Comparison of ENCODE assay signal across 1 cellular context in the genomic region with DNA sequence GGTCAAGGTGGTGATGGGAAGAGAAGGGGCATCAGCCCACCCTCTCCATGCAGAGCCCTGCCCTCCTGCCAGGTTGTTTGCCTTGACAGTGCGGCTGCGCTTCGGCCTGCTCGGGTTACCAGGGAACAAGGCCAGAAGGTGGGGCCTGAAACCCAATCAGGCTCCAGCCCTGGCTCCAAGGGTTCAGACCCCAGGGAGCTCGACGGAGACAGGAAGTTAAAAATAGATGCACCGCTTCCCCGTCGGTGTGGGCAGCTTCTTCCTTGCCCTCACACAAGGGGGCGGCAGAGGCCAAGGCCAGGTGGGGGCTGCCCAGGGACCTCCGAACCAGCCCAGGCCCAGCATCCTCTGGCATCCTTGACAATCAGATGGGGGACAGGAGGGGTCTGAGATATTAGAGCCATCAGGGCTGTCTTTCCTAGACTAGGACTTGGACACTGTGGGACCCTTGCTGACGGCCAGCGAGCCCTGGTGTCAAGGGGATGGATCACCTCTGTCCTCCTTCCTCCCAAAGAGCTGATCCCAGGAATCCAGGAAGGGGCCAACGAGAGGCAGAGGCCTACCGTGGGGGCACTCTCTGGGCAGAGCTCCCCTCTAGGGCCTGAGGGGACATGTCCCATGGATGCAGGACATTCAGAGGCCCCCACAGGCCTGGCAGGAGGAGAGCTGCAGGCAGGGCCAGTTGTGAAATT.
TF ChIP-seq lines count a peak whose summit lies in the region.

No MANE protein-coding gene starts in this region.

TF ChIP-seq in HepG2, 621 proteins besides CTCF, POLR2A, EP300 and RAD21 (continued from another document and continues in another):
- TF ChIP-seq ZNF589 (CRISPR knock-in tag; conservative IDR thresholded peaks at IDR 0.05), result no peak
- TF ChIP-seq, protein P1, sequence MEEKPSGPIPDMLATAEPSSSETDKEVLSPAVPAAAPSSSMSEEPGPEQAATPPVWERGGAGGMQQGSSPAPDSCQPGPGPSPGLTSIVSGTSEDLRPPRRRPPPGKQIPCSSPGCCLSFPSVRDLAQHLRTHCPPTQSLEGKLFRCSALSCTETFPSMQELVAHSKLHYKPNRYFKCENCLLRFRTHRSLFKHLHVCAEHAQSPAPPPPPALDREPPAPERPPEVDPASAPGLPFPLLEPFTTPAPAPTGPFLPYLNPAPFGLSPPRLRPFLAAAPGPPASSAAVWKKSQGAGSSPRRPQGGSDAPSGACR (CRISPR knock-in tag; IDR thresholded peaks at IDR 0.05), result no peak; the same call in 1 of the 2 replicates
- TF ChIP-seq MIER3 (CRISPR knock-in tag; IDR thresholded peaks at IDR 0.05; ENCODE audit: borderline replicate concordance), result no peak; the same call in 1 of the 2 replicates
- TF ChIP-seq ZC3H13 (CRISPR knock-in tag; IDR thresholded peaks at IDR 0.05), result no peak
- TF ChIP-seq BRCA1 (CRISPR knock-in tag; IDR thresholded peaks at IDR 0.05), result 0 out of 2 replicates have a peak, but pooled peaks have one; percentile 38
- TF ChIP-seq ZNF510 (CRISPR knock-in tag; IDR thresholded peaks at IDR 0.05; ENCODE audit: low read depth), result no peak
- no peak for TF ChIP-seq DMAP1 (CRISPR knock-in tag; IDR thresholded peaks at IDR 0.05)
- TF ChIP-seq SP140L (CRISPR knock-in tag; IDR thresholded peaks at IDR 0.05; ENCODE audit: borderline replicate concordance), result no peak
- TF ChIP-seq, protein P2, sequence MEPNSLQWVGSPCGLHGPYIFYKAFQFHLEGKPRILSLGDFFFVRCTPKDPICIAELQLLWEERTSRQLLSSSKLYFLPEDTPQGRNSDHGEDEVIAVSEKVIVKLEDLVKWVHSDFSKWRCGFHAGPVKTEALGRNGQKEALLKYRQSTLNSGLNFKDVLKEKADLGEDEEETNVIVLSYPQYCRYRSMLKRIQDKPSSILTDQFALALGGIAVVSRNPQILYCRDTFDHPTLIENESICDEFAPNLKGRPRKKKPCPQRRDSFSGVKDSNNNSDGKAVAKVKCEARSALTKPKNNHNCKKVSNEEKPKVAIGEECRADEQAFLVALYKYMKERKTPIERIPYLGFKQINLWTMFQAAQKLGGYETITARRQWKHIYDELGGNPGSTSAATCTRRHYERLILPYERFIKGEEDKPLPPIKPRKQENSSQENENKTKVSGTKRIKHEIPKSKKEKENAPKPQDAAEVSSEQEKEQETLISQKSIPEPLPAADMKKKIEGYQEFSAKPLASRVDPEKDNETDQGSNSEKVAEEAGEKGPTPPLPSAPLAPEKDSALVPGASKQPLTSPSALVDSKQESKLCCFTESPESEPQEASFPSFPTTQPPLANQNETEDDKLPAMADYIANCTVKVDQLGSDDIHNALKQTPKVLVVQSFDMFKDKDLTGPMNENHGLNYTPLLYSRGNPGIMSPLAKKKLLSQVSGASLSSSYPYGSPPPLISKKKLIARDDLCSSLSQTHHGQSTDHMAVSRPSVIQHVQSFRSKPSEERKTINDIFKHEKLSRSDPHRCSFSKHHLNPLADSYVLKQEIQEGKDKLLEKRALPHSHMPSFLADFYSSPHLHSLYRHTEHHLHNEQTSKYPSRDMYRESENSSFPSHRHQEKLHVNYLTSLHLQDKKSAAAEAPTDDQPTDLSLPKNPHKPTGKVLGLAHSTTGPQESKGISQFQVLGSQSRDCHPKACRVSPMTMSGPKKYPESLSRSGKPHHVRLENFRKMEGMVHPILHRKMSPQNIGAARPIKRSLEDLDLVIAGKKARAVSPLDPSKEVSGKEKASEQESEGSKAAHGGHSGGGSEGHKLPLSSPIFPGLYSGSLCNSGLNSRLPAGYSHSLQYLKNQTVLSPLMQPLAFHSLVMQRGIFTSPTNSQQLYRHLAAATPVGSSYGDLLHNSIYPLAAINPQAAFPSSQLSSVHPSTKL (CRISPR knock-in tag; IDR thresholded peaks at IDR 0.05), result no peak; the same call in 1 of the 2 replicates
- TF ChIP-seq, protein P3, sequence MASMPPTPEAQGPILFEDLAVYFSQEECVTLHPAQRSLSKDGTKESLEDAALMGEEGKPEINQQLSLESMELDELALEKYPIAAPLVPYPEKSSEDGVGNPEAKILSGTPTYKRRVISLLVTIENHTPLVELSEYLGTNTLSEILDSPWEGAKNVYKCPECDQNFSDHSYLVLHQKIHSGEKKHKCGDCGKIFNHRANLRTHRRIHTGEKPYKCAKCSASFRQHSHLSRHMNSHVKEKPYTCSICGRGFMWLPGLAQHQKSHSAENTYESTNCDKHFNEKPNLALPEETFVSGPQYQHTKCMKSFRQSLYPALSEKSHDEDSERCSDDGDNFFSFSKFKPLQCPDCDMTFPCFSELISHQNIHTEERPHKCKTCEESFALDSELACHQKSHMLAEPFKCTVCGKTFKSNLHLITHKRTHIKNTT (CRISPR knock-in tag; IDR thresholded peaks at IDR 0.05), result no peak
- TF ChIP-seq, protein P4, sequence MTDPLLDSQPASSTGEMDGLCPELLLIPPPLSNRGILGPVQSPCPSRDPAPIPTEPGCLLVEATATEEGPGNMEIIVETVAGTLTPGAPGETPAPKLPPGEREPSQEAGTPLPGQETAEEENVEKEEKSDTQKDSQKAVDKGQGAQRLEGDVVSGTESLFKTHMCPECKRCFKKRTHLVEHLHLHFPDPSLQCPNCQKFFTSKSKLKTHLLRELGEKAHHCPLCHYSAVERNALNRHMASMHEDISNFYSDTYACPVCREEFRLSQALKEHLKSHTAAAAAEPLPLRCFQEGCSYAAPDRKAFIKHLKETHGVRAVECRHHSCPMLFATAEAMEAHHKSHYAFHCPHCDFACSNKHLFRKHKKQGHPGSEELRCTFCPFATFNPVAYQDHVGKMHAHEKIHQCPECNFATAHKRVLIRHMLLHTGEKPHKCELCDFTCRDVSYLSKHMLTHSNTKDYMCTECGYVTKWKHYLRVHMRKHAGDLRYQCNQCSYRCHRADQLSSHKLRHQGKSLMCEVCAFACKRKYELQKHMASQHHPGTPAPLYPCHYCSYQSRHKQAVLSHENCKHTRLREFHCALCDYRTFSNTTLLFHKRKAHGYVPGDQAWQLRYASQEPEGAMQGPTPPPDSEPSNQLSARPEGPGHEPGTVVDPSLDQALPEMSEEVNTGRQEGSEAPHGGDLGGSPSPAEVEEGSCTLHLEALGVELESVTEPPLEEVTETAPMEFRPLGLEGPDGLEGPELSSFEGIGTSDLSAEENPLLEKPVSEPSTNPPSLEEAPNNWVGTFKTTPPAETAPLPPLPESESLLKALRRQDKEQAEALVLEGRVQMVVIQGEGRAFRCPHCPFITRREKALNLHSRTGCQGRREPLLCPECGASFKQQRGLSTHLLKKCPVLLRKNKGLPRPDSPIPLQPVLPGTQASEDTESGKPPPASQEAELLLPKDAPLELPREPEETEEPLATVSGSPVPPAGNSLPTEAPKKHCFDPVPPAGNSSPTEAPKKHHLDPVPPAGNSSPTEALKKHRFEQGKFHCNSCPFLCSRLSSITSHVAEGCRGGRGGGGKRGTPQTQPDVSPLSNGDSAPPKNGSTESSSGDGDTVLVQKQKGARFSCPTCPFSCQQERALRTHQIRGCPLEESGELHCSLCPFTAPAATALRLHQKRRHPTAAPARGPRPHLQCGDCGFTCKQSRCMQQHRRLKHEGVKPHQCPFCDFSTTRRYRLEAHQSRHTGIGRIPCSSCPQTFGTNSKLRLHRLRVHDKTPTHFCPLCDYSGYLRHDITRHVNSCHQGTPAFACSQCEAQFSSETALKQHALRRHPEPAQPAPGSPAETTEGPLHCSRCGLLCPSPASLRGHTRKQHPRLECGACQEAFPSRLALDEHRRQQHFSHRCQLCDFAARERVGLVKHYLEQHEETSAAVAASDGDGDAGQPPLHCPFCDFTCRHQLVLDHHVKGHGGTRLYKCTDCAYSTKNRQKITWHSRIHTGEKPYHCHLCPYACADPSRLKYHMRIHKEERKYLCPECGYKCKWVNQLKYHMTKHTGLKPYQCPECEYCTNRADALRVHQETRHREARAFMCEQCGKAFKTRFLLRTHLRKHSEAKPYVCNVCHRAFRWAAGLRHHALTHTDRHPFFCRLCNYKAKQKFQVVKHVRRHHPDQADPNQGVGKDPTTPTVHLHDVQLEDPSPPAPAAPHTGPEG (CRISPR knock-in tag; IDR thresholded peaks at IDR 0.05), result no peak
- no peak for TF ChIP-seq ARID2 (CRISPR knock-in tag; IDR thresholded peaks at IDR 0.05; ENCODE audit: borderline replicate concordance)
- no peak for TF ChIP-seq PHF8 (CRISPR knock-in tag; IDR thresholded peaks at IDR 0.05)
- TF ChIP-seq, protein P5, sequence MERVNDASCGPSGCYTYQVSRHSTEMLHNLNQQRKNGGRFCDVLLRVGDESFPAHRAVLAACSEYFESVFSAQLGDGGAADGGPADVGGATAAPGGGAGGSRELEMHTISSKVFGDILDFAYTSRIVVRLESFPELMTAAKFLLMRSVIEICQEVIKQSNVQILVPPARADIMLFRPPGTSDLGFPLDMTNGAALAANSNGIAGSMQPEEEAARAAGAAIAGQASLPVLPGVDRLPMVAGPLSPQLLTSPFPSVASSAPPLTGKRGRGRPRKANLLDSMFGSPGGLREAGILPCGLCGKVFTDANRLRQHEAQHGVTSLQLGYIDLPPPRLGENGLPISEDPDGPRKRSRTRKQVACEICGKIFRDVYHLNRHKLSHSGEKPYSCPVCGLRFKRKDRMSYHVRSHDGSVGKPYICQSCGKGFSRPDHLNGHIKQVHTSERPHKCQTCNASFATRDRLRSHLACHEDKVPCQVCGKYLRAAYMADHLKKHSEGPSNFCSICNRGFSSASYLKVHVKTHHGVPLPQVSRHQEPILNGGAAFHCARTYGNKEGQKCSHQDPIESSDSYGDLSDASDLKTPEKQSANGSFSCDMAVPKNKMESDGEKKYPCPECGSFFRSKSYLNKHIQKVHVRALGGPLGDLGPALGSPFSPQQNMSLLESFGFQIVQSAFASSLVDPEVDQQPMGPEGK (CRISPR knock-in tag; IDR thresholded peaks at IDR 0.05), result peak; percentile 89
- no peak for TF ChIP-seq ZNF678 (CRISPR knock-in tag; IDR thresholded peaks at IDR 0.05)
- no peak for TF ChIP-seq TEAD2 (CRISPR knock-in tag; IDR thresholded peaks at IDR 0.05)
- TF ChIP-seq HNRNPK (IDR thresholded peaks at IDR 0.05; ENCODE audit: low read depth, low read length, poor library complexity, severe bottlenecking), result no peak
- TF ChIP-seq, protein P6, sequence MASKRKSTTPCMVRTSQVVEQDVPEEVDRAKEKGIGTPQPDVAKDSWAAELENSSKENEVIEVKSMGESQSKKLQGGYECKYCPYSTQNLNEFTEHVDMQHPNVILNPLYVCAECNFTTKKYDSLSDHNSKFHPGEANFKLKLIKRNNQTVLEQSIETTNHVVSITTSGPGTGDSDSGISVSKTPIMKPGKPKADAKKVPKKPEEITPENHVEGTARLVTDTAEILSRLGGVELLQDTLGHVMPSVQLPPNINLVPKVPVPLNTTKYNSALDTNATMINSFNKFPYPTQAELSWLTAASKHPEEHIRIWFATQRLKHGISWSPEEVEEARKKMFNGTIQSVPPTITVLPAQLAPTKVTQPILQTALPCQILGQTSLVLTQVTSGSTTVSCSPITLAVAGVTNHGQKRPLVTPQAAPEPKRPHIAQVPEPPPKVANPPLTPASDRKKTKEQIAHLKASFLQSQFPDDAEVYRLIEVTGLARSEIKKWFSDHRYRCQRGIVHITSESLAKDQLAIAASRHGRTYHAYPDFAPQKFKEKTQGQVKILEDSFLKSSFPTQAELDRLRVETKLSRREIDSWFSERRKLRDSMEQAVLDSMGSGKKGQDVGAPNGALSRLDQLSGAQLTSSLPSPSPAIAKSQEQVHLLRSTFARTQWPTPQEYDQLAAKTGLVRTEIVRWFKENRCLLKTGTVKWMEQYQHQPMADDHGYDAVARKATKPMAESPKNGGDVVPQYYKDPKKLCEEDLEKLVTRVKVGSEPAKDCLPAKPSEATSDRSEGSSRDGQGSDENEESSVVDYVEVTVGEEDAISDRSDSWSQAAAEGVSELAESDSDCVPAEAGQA (IDR thresholded peaks at IDR 0.05; ENCODE audit: low read depth), result peak; percentile 29; the same call in 1 of the 2 replicates
- TF ChIP-seq, protein P6 (CRISPR knock-in tag; IDR thresholded peaks at IDR 0.05; ENCODE audit: borderline replicate concordance), result no peak
- peak; percentile 44 for TF ChIP-seq HDAC1 (CRISPR knock-in tag; IDR thresholded peaks at IDR 0.05)
- peak; percentile 72; the same call in 1 of the 2 replicates for TF ChIP-seq NFKB2 (CRISPR knock-in tag; IDR thresholded peaks at IDR 0.05; ENCODE audit: borderline replicate concordance)
- TF ChIP-seq, protein P7, sequence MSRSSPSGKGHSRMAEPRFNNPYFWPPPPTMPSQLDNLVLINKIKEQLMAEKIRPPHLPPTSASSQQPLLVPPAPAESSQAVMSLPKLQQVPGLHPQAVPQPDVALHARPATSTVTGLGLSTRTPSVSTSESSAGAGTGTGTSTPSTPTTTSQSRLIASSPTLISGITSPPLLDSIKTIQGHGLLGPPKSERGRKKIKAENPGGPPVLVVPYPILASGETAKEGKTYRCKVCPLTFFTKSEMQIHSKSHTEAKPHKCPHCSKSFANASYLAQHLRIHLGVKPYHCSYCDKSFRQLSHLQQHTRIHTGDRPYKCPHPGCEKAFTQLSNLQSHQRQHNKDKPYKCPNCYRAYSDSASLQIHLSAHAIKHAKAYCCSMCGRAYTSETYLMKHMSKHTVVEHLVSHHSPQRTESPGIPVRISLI (CRISPR knock-in tag; IDR thresholded peaks at IDR 0.05; ENCODE audit: borderline replicate concordance), result peak; percentile 43; the same call in 1 of the 2 replicates
- TF ChIP-seq, protein P8, sequence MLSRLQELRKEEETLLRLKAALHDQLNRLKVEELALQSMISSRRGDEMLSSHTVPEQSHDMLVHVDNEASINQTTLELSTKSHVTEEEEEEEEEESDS (CRISPR knock-in tag; IDR thresholded peaks at IDR 0.05; ENCODE audit: borderline replicate concordance), result no peak
- TF ChIP-seq NR2F6 (IDR thresholded peaks at IDR 0.05), result no peak
- no peak; the same call in 1 of the 2 replicates for TF ChIP-seq NR2F6 (CRISPR knock-in tag; IDR thresholded peaks at IDR 0.05)
- no peak for TF ChIP-seq ZNF614 (CRISPR knock-in tag; IDR thresholded peaks at IDR 0.05; ENCODE audit: borderline replicate concordance)
- TF ChIP-seq NFATC3 (CRISPR knock-in tag; IDR thresholded peaks at IDR 0.05), result no peak
- TF ChIP-seq FOXP1 (IDR thresholded peaks at IDR 0.05), result no peak
- TF ChIP-seq FOXP1 (CRISPR knock-in tag; IDR thresholded peaks at IDR 0.05), result no peak
- no peak; the same call in 1 of the 2 replicates for TF ChIP-seq ZNF350 (CRISPR knock-in tag; IDR thresholded peaks at IDR 0.05; ENCODE audit: borderline replicate concordance, low read depth)
- TF ChIP-seq GTF3A (CRISPR knock-in tag; conservative IDR thresholded peaks at IDR 0.05), result no peak
